ENCODE assay signal across 11 cellular contexts in genomic region chr9:125066839-125067619, GRCh38.
DNase-seq lines count a peak whose midpoint lies in the region; ATAC-seq, FAIRE-seq and TF ChIP-seq lines count a peak whose summit lies in the region.
"Had no signal": no experiment of that assay in that cellular context is flagged by ENCODE, and none has a peak within 500 bp of the region (broad histone marks: within the 10 kb centered on the region; RNA-seq: fewer than 3 reads in every experiment).

No MANE protein-coding gene starts in this region.

- H2AFZ ChIP-seq in keratinocyte (ENCODE audit: control insufficient read depth, low read length): peak overlapping the region; percentile 72
- H2AFZ ChIP-seq: GM23338 had no signal

- H3K27me3 ChIP-seq in breast epithelium: no peaks in the 10 kb centered on the region
- no peaks in the 10 kb centered on the region for H3K27me3 ChIP-seq in keratinocyte (ENCODE audit: control insufficient read depth, extremely low read depth, insufficient read depth, low read length)
- H3K27me3 ChIP-seq in upper lobe of left lung: no peaks in the 10 kb centered on the region

- ATAC-seq in upper lobe of left lung (ENCODE audit: low FRiP score in 2 of 2): peak in 1 of 2 donors; percentile 16
- ATAC-seq in HG03097 (IDR thresholded peaks at IDR 0.05; ENCODE audit: low FRiP score, unreplicated experiment): no peak
- ATAC-seq: activated naive CD4-positive, alpha-beta T cell treated with anti-CD3 and anti-CD28 coated beads, Interleukin-2, amount 50 U/mL, for 72 hours; GM23338 had no signal

- no peak for TF ChIP-seq CTCF in breast epithelium (IDR thresholded peaks at IDR 0.05)
- TF ChIP-seq CTCF in MCF 10A (IDR thresholded peaks at IDR 0.05; ENCODE audit: unreplicated experiment): no peak
- TF ChIP-seq CTCF in keratinocyte (optimal IDR thresholded peaks at IDR 0.05 in 1 of 3, IDR thresholded peaks at IDR 0.05 in 1 of 3, conservative IDR thresholded peaks at IDR 0.05 in 1 of 3; ENCODE audit: extremely low read depth in 1 of 3, insufficient read depth in 2 of 3, low read length in 3 of 3): no peak
- no peak for TF ChIP-seq CTCF in upper lobe of left lung (IDR thresholded peaks at IDR 0.05)

- no peak overlapping the region for H3K27ac Mint-ChIP-seq in MCF 10A (ENCODE audit: low read depth, unreplicated experiment)
- no peak overlapping the region for H3K27ac Mint-ChIP-seq in activated CD4-positive, alpha-beta T cell treated with anti-CD3 and anti-CD28 coated beads, Interleukin-2, amount 10 ng/mL, durations not matched to agents 7 days and 5 days
- H3K27ac Mint-ChIP-seq: activated naive CD4-positive, alpha-beta T cell treated with anti-CD3 and anti-CD28 coated beads, Interleukin-2, amount 50 U/mL, for 72 hours; GM23338 had no signal

- POLR2A ChIA-PET in MCF 10A (lab: Yijun Ruan, JAX): no interaction called here
- POLR2A ChIA-PET in activated CD4-positive, alpha-beta T cell treated with anti-CD3 and anti-CD28 coated beads, Interleukin-2, amount 10 ng/mL, durations not matched to agents 7 days and 5 days (lab: Charles Lee): no interaction called here

- WGBS in upper lobe of left lung, 2 donors: 36 to 46% methylated on average over 10 of the region's 10 CpGs

- peak overlapping the region; percentile 23 for H3K4me2 ChIP-seq in keratinocyte (ENCODE audit: control insufficient read depth, extremely low read depth, insufficient read depth, low read depth, low read length)
- H3K4me2 ChIP-seq: GM23338 had no signal

- H3K36me3 ChIP-seq in breast epithelium (no peaks in the 10 kb centered on the region), keratinocyte (ENCODE audit: control insufficient read depth in 2 of 2, extremely low read depth in 1 of 2, insufficient read depth in 2 of 2, low read length in 2 of 2) (no peaks in the 10 kb centered on the region), upper lobe of left lung (no peaks in the 10 kb centered on the region)

- peaks cover 6% of the 10 kb centered on the region for H3K36me3 Mint-ChIP-seq in MCF 10A (ENCODE audit: insufficient read depth, unreplicated experiment)
- H3K36me3 Mint-ChIP-seq in activated CD4-positive, alpha-beta T cell treated with anti-CD3 and anti-CD28 coated beads, Interleukin-2, amount 10 ng/mL, durations not matched to agents 7 days and 5 days (ENCODE audit: low read depth): no peaks in the 10 kb centered on the region
- H3K36me3 Mint-ChIP-seq: activated naive CD4-positive, alpha-beta T cell treated with anti-CD3 and anti-CD28 coated beads, Interleukin-2, amount 50 U/mL, for 72 hours had no signal

- no TSS peak for BruUV-seq in MCF 10A (replicated peaks; lab: Mats Ljungman, UMichigan)

- TF ChIP-seq EP300 in upper lobe of left lung (IDR thresholded peaks at IDR 0.05): peak in 2 of 4 donors; percentile 1 to 6

- no peak overlapping the region for H3K4me3 ChIP-seq in breast epithelium
- H3K4me3 ChIP-seq in keratinocyte (ENCODE audit: control insufficient read depth in 2 of 3, extremely low read depth in 1 of 3, insufficient read depth in 2 of 3, low read depth in 1 of 3, low read length in 3 of 3): no peak overlapping the region
- H3K4me3 ChIP-seq in upper lobe of left lung: no peak overlapping the region
- H3K4me3 ChIP-seq: GM23338, lung had no signal

- no peak overlapping the region for H3K4me3 Mint-ChIP-seq in MCF 10A (ENCODE audit: unreplicated experiment)
- H3K4me3 Mint-ChIP-seq in activated CD4-positive, alpha-beta T cell treated with anti-CD3 and anti-CD28 coated beads, Interleukin-2, amount 10 ng/mL, durations not matched to agents 7 days and 5 days: no peak overlapping the region
- H3K4me3 Mint-ChIP-seq: GM23338 had no signal

- no peaks in the 10 kb centered on the region for H3K79me2 ChIP-seq in keratinocyte (ENCODE audit: control insufficient read depth, insufficient read depth, low read length)

- H3K9me1 ChIP-seq in keratinocyte (ENCODE audit: control insufficient read depth, extremely low read depth, insufficient read depth, low read length): no peaks in the 10 kb centered on the region

- TF ChIP-seq POLR2A in breast epithelium (IDR thresholded peaks at IDR 0.05) (no peak), upper lobe of left lung (IDR thresholded peaks at IDR 0.05) (no peak)

- H3K27ac ChIP-seq in breast epithelium (peak overlapping the region; percentile 22 to 76), keratinocyte (ENCODE audit: control insufficient read depth, insufficient read depth, low read length) (no peak overlapping the region), upper lobe of left lung (peak overlapping the region in 3 of 4 donors; percentile 20 to 65 (median 62))

- CTCF ChIA-PET in MCF 10A (lab: Yijun Ruan, JAX): no interaction called here
- CTCF ChIA-PET in activated CD4-positive, alpha-beta T cell treated with anti-CD3 and anti-CD28 coated beads, Interleukin-2, amount 10 ng/mL, durations not matched to agents 7 days and 5 days (lab: Charles Lee): no interaction called here

- no peaks in the 10 kb centered on the region for H3K9me3 ChIP-seq in breast epithelium
- H3K9me3 ChIP-seq in keratinocyte (ENCODE audit: control insufficient read depth, low read depth, low read length): no peaks in the 10 kb centered on the region
- H3K9me3 ChIP-seq in upper lobe of left lung: no peaks in the 10 kb centered on the region

- no peaks in the 10 kb centered on the region for H3K9me3 Mint-ChIP-seq in MCF 10A (ENCODE audit: unreplicated experiment)
- no peaks in the 10 kb centered on the region for H3K9me3 Mint-ChIP-seq in activated CD4-positive, alpha-beta T cell treated with anti-CD3 and anti-CD28 coated beads, Interleukin-2, amount 10 ng/mL, durations not matched to agents 7 days and 5 days
- H3K9me3 Mint-ChIP-seq: activated naive CD4-positive, alpha-beta T cell treated with anti-CD3 and anti-CD28 coated beads, Interleukin-2, amount 50 U/mL, for 72 hours; GM23338 had no signal

- H4K20me1 ChIP-seq in keratinocyte (ENCODE audit: control insufficient read depth, extremely low read depth, insufficient read depth, low read length): no peaks in the 10 kb centered on the region

- DNase-seq in breast epithelium (ENCODE audit: low spot score in 2 of 2): no peak
- DNase-seq in MCF 10A (ENCODE audit: unreplicated experiment): no peak
- DNase-seq in amniotic epithelial cell (ENCODE audit: low read depth): peak; percentile 7
- DNase-seq in keratinocyte (ENCODE audit: low read depth, low spot score): no peak
- DNase-seq in upper lobe of left lung: no peak
- DNase-seq in activated CD4-positive, alpha-beta T cell treated with anti-CD3 and anti-CD28 coated beads, Interleukin-2, amount 10 ng/mL, durations not matched to agents 7 days and 5 days: no peak
- DNase-seq in iPS-NIHi11 (ENCODE audit: low spot score): no peak

- H3K4me1 ChIP-seq in breast epithelium (no peaks in the 10 kb centered on the region), keratinocyte (ENCODE audit: control insufficient read depth, extremely low read depth, insufficient read depth, low read length) (no peaks in the 10 kb centered on the region), upper lobe of left lung (peaks cover 0 to 14% (median 11%) of the 10 kb centered on the region in 4 donors)

- peak overlapping the region; percentile 3 for H3K9ac ChIP-seq in keratinocyte (ENCODE audit: control insufficient read depth, extremely low read depth, insufficient read depth, low read length)

- H3K27me3 Mint-ChIP-seq in MCF 10A (ENCODE audit: insufficient read depth, unreplicated experiment): no peaks in the 10 kb centered on the region
- no peaks in the 10 kb centered on the region for H3K27me3 Mint-ChIP-seq in activated CD4-positive, alpha-beta T cell treated with anti-CD3 and anti-CD28 coated beads, Interleukin-2, amount 10 ng/mL, durations not matched to agents 7 days and 5 days

- dilution Hi-C loops in keratinocyte (cut with MboI; ENCODE audit: extremely low pct_ligation_motif_present, low sequenced_read_pairs): no loop called here

- H3K4me1 Mint-ChIP-seq in MCF 10A (ENCODE audit: insufficient read depth, unreplicated experiment): no peaks in the 10 kb centered on the region
- peaks cover 2% of the 10 kb centered on the region for H3K4me1 Mint-ChIP-seq in activated CD4-positive, alpha-beta T cell treated with anti-CD3 and anti-CD28 coated beads, Interleukin-2, amount 10 ng/mL, durations not matched to agents 7 days and 5 days
- H3K4me1 Mint-ChIP-seq: GM23338 had no signal

- FAIRE-seq in keratinocyte (lab: Jason Lieb, UNC): no peak

- intact Hi-C loops in breast epithelium (cut with DNase I; ENCODE audit: low total_unique reads): no loop called here
- intact Hi-C loops in MCF 10A (cut with micrococcal nuclease): no loop called here
